8 cellular contexts compared by ENCODE assay signal in the genomic region with DNA sequence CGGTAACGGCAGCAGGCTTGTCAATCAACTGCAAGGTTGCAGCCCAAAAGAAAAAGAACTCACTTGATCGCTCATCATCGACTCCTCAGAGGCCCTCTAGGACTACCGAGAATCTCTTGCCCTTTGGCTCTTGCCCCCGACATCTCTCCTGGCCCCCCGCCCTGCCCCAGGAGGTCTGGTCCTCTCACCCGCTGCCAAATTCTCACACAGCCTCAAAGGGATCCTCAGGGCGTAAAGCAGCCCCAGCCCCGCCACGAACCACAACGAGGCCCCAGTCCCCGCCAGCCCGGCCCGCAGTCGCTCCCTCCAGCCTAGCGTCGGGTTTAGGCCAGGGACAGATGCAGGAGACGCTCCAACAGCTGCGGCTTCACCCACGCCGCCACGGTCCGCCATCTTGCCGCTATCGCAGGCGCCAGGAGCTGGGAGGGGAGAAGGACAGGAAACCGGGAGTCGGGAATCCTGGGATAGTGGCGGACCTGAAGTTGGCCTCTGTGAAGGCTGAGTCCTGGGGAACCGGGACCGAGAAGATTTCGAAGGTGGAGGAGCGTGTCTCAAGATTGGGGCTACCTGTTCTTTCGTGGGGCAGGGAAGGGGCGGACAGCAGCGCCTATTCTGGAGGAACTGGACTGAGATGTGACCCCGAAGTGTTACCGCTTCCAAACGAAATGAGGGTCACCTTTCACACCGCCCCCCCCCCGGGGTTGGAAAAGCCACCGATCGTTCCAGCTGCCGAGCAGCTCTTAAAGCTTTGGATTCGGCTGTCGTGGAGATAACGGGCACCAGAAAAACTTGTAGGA. TPM values are rescaled to one million over a fixed set of nuclear protein-coding genes. Genes with fewer than 3 reads are reported as not detected.
DNase-seq lines count a peak whose midpoint lies in the region; ATAC-seq and TF ChIP-seq lines count a peak whose summit lies in the region.

A gene with protein sequence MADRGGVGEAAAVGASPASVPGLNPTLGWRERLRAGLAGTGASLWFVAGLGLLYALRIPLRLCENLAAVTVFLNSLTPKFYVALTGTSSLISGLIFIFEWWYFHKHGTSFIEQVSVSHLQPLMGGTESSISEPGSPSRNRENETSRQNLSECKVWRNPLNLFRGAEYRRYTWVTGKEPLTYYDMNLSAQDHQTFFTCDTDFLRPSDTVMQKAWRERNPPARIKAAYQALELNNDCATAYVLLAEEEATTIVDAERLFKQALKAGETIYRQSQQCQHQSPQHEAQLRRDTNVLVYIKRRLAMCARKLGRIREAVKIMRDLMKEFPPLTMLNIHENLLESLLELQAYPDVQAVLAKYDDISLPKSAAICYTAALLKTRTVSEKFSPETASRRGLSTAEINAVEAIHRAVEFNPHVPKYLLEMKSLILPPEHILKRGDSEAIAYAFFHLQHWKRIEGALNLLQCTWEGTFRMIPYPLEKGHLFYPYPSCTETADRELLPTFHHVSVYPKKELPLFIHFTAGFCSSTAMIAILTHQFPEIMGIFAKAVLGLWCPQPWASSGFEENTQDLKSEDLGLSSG (minus strand): TSS at position 421 of the 797 bp plus-strand sequence. CDS start 28 bp downstream, at position 393.

- peak; percentile 18 for ATAC-seq in activated CD8-positive, alpha-beta T cell treated with anti-CD3 and anti-CD28 coated beads for 36 hours
- ATAC-seq in right lobe of liver (peak; percentile 82 to 90 (median 86)), GM21825 (IDR thresholded peaks at IDR 0.05; ENCODE audit: unreplicated experiment) (no peak)

- H3K9ac ChIP-seq in duodenal mucosa (ENCODE audit: low read depth in 1 of 2, low read length in 2 of 2) = peak within 1 kb of the TSS; percentile 99 to 100

- peak within 1 kb of the TSS; percentile 99 for H3K4me3 Mint-ChIP-seq in CD14-positive monocyte
- H3K4me3 Mint-ChIP-seq in activated CD8-positive, alpha-beta T cell treated with anti-CD3 and anti-CD28 coated beads for 36 hours = peak within 1 kb of the TSS; percentile 99

- no peak for TF ChIP-seq CTCF in CD14-positive monocyte (IDR thresholded peaks at IDR 0.05)
- TF ChIP-seq CTCF in activated CD8-positive, alpha-beta T cell treated with anti-CD3 and anti-CD28 coated beads for 36 hours (IDR thresholded peaks at IDR 0.05) = no peak
- TF ChIP-seq CTCF in right lobe of liver (IDR thresholded peaks at IDR 0.05) = no peak

- H3K4me3 ChIP-seq in HAP-1 (peak within 1 kb of the TSS; percentile 76), duodenal mucosa (ENCODE audit: low read depth in 1 of 2, low read length in 2 of 2) (peak within 1 kb of the TSS; percentile 98 to 99), right lobe of liver (peak within 1 kb of the TSS; percentile 86 to 90 (median 87))

- H3K9me3 ChIP-seq in HAP-1 = no peaks in the 10 kb centered on the region
- no peaks in the 10 kb centered on the region for H3K9me3 ChIP-seq in duodenal mucosa (ENCODE audit: control insufficient read depth in 1 of 2, low read length in 2 of 2)
- no peaks in the 10 kb centered on the region for H3K9me3 ChIP-seq in right lobe of liver

- TF ChIP-seq POLR2A in right lobe of liver (IDR thresholded peaks at IDR 0.05) = peak; percentile 11

- H3K27ac ChIP-seq in duodenal mucosa (ENCODE audit: low read depth, low read length) (peak within 1 kb of the TSS; percentile 95), right lobe of liver (peak within 1 kb of the TSS; percentile 93 to 98 (median 96))

- in situ Hi-C loops in HAP-1 (cut with MboI; ENCODE audit: low sequenced_read_pairs) = loop anchor here (5.0 kb wide), 2 partner anchors 88 to 227 kb away; a partner anchor contains a TSS

- H3K9me3 Mint-ChIP-seq in CD14-positive monocyte = peaks cover 0 to 2% (median 0%) of the 10 kb centered on the region in 7 donors
- H3K9me3 Mint-ChIP-seq in activated CD8-positive, alpha-beta T cell treated with anti-CD3 and anti-CD28 coated beads for 36 hours = no peaks in the 10 kb centered on the region

- WGBS in right lobe of liver (ENCODE audit: insufficient coverage, low coverage, low lambda C conversion rate, missing lambda C conversion rate) = 0% methylated on average over 31 of the region's 48 CpGs

- CTCF ChIA-PET in activated CD8-positive, alpha-beta T cell treated with anti-CD3 and anti-CD28 coated beads for 36 hours (lab: Charles Lee) = interaction anchor here (0.7 to 3.2 kb wide), 9 partner anchors 17 to 1363 kb away, joined by 3 to 12 read pairs (median 4); a partner anchor contains a TSS

- peak; percentile 47 for DNase-seq in CD14-positive monocyte (ENCODE audit: low spot score)
- peak; percentile 63 to 82 for DNase-seq in HAP-1 (ENCODE audit: low spot score in 2 of 2)
- peak; percentile 67 to 85 for DNase-seq in NCI-H446 (lab: John Stamatoyannopoulos, UW)
- peak; percentile 70 for DNase-seq in activated CD8-positive, alpha-beta T cell treated with anti-CD3 and anti-CD28 coated beads for 36 hours
- peak; percentile 85 to 91 (median 88) for DNase-seq in right lobe of liver
- DNase-seq in stimulated activated CD4-positive, alpha-beta T cell treated with anti-CD3 and anti-CD28 coated beads, Interleukin-4, amount 100 ng/mL, for 1 hour = peak; percentile 58

- intact Hi-C loops in CD14-positive monocyte (cut with micrococcal nuclease) = loop anchor here (5.0 to 10.0 kb wide), 2 partner anchors 154 to 227 kb away; no protein-coding TSS in a partner anchor
- intact Hi-C loops in activated CD8-positive, alpha-beta T cell treated with anti-CD3 and anti-CD28 coated beads for 36 hours (cut with micrococcal nuclease) = loop anchor here (10.0 kb wide), 2 partner anchors 86 to 114 kb away; a partner anchor contains a TSS
- intact Hi-C loops in right lobe of liver (cut with DNase I) = no loop called here

- no peaks in the 10 kb centered on the region for H3K27me3 Mint-ChIP-seq in CD14-positive monocyte (ENCODE audit: low read depth in 3 of 3)
- no peaks in the 10 kb centered on the region for H3K27me3 Mint-ChIP-seq in activated CD8-positive, alpha-beta T cell treated with anti-CD3 and anti-CD28 coated beads for 36 hours

- H3K27me3 ChIP-seq in HAP-1 (ENCODE audit: low read depth) = no peaks in the 10 kb centered on the region
- no peaks in the 10 kb centered on the region for H3K27me3 ChIP-seq in duodenal mucosa (ENCODE audit: control insufficient read depth in 1 of 2, insufficient read depth in 2 of 2, low read length in 2 of 2)
- no peaks in the 10 kb centered on the region for H3K27me3 ChIP-seq in right lobe of liver

- H3K4me1 ChIP-seq in HAP-1 (peaks cover 28% of the 10 kb centered on the region), duodenal mucosa (ENCODE audit: control insufficient read depth in 1 of 2, insufficient read depth in 2 of 2, low read length in 2 of 2) (peaks cover 19 to 27% of the 10 kb centered on the region in 2 donors), right lobe of liver (peaks cover 0 to 20% (median 6%) of the 10 kb centered on the region in 4 donors)

- H3K4me1 Mint-ChIP-seq in CD14-positive monocyte = peaks cover 38% of the 10 kb centered on the region
- H3K4me1 Mint-ChIP-seq in activated CD8-positive, alpha-beta T cell treated with anti-CD3 and anti-CD28 coated beads for 36 hours (ENCODE audit: low read depth) = peaks cover 22% of the 10 kb centered on the region

- POLR2A ChIA-PET in activated CD8-positive, alpha-beta T cell treated with anti-CD3 and anti-CD28 coated beads for 36 hours (lab: Charles Lee) = interaction anchor here (0.7 to 6.8 kb wide), 15 partner anchors 12 to 334 kb away, joined by 3 to 50 read pairs (median 5); a partner anchor contains a TSS

- H3K36me3 ChIP-seq in HAP-1 (replicated peaks) = peaks cover 4% of the 10 kb centered on the region
- H3K36me3 ChIP-seq in duodenal mucosa (ENCODE audit: control insufficient read depth in 1 of 2, insufficient read depth in 2 of 2, low read length in 2 of 2) = peaks cover 0 to 2% of the 10 kb centered on the region in 2 donors
- peaks cover 0 to 7% (median under 1%) of the 10 kb centered on the region in 4 donors for H3K36me3 ChIP-seq in right lobe of liver

- peaks cover 6 to 17% of the 10 kb centered on the region in 2 donors for H3K36me3 Mint-ChIP-seq in CD14-positive monocyte
- H3K36me3 Mint-ChIP-seq in activated CD8-positive, alpha-beta T cell treated with anti-CD3 and anti-CD28 coated beads for 36 hours (ENCODE audit: low read depth) = peaks cover 36% of the 10 kb centered on the region

- peak within 1 kb of the TSS; percentile 99 to 100 (median 100) for H3K27ac Mint-ChIP-seq in CD14-positive monocyte
- H3K27ac Mint-ChIP-seq in activated CD8-positive, alpha-beta T cell treated with anti-CD3 and anti-CD28 coated beads for 36 hours = peak within 1 kb of the TSS; percentile 100

RNA-seq across cellular contexts. Expression of the gene that starts here (rescaled TPM):
- polyA plus RNA-seq in CD14-positive monocyte = 1 to 10 TPM; 5.4 to 6.1 TPM
- 10 to 100 TPM; 11.9 to 12.2 TPM for total RNA-seq in activated CD8-positive, alpha-beta T cell treated with anti-CD3 and anti-CD28 coated beads for 36 hours
- total RNA-seq in right lobe of liver = 10 to 100 TPM in 2 of 6 experiments, 1 to 10 TPM in 4; 7.4 to 12.7 (median 8.6) TPM

Comparison
In these comparisons a context has a peak if more than half of its experiments do, and no peak if none do; other contexts are left out.
1. intact Hi-C loops: an anchor here in CD14-positive monocyte (5.0 to 10.0 kb wide) and activated CD8-positive, alpha-beta T cell treated with anti-CD3 and anti-CD28 coated beads for 36 hours (10.0 kb wide); none called in right lobe of liver.